ENCODE assay signal across 26 cellular contexts in genomic region chr5:96093340-96093739, GRCh38.
A peak's percentile ranks its signal among the peaks of the same experiment; 100 is the strongest.
DNase-seq lines count a peak whose midpoint lies in the region; ATAC-seq, FAIRE-seq and TF ChIP-seq lines count a peak whose summit lies in the region.
"Had no signal": no experiment of that assay in that cellular context is flagged by ENCODE, and none has a peak within 500 bp of the region (broad histone marks: within the 10 kb centered on the region; RNA-seq: fewer than 3 reads in every experiment).

No MANE protein-coding gene starts in this region.

- H3K4me1 ChIP-seq in HCT116 (ENCODE audit: control insufficient read depth in 1 of 2, insufficient read depth in 2 of 2, low read length in 2 of 2), result peaks cover 5 to 22% of the 10 kb centered on the region in 2 experiments; a peak in 3 of 4 replicates
- peaks cover 28% of the 10 kb centered on the region for H3K4me1 ChIP-seq in body of pancreas

- 38 to 46% methylated on average over 3 of the region's 3 CpGs for WGBS in body of pancreas, 2 donors
- 58 to 75% methylated on average over 3 of the region's 3 CpGs for WGBS in lower leg skin, 2 donors

- H3K4me2 ChIP-seq in HCT116 (ENCODE audit: low read length), result peak overlapping the region; percentile 65; the same call in 1 of the 2 replicates

- no peaks in the 10 kb centered on the region for H3K9me3 Mint-ChIP-seq in stimulated activated effector memory CD8-positive, alpha-beta T cell treated with anti-CD3 and anti-CD28 coated beads, Interleukin-12 subunit alpha, Interleukin-12 subunit beta, amount 100 ng/mL, for 72 hours
- H3K9me3 Mint-ChIP-seq: activated naive CD4-positive, alpha-beta T cell treated with anti-CD3 and anti-CD28 coated beads, Interleukin-2, amount 10 ng/mL, durations not matched to agents 7 days and 5 days; effector memory CD8-positive, alpha-beta T cell had no signal

- H2AFZ ChIP-seq in HCT116 (ENCODE audit: low read depth, low read length, poor library complexity, severe bottlenecking), result no peak overlapping the region

- no peak for DNase-seq in HCT116 (ENCODE audit: low read depth, low spot score)
- DNase-seq in body of pancreas, result peak; percentile 47 to 62 (median 57)
- peak in 1 of 2 donors; percentile 14 for DNase-seq in left colon
- no peak for DNase-seq in stimulated activated effector memory CD8-positive, alpha-beta T cell treated with anti-CD3 and anti-CD28 coated beads, Interleukin-12 subunit alpha, Interleukin-12 subunit beta, amount 100 ng/mL, for 72 hours (ENCODE audit: low spot score in 2 of 2)
- no peak for DNase-seq in lower leg skin (ENCODE audit: low spot score in 2 of 2)
- no peak for DNase-seq in D721Med (ENCODE audit: insufficient read length, low spot score)
- DNase-seq: activated CD4-positive, alpha-beta T cell treated with anti-CD3 and anti-CD28 coated beads for 4 hours; activated naive CD4-positive, alpha-beta T cell treated with anti-CD3 and anti-CD28 coated beads, Interleukin-2, amount 10 ng/mL, durations not matched to agents 7 days and 5 days; activated T-cell treated with anti-CD3 and anti-CD28 coated beads, Interleukin-2, amount 50 U/mL, for 48 hours; amniotic stem cell; CD4-positive, alpha-beta memory T cell; DMS79; effector memory CD8-positive, alpha-beta T cell; islet precursor cell; MV-4-11; NCI-H2171 treated with DMSO at 0.1 percent for 48 hours; NCI-H526; T-helper 17 cell had no signal

- no peak overlapping the region for H3K9ac ChIP-seq in HCT116 (ENCODE audit: low read length)

- H3K79me2 ChIP-seq in HCT116 (ENCODE audit: insufficient read depth, low read length), result no peaks in the 10 kb centered on the region

- H3K36me3 ChIP-seq in HCT116 (ENCODE audit: control insufficient read depth in 1 of 2, insufficient read depth in 2 of 2, low read length in 2 of 2) (no peaks in the 10 kb centered on the region), body of pancreas (replicated peaks in 1 of 2; ENCODE audit: insufficient read depth in 1 of 2, low read depth in 2 of 2) (no peaks in the 10 kb centered on the region)
- H3K36me3 ChIP-seq: neutrophil, vagina had no signal

- peak overlapping the region; percentile 1; the same call in 1 of the 2 replicates for H3K27ac ChIP-seq in HCT116 (ENCODE audit: low read depth, low read length)
- peak overlapping the region; percentile 78 to 87 (median 84) for H3K27ac ChIP-seq in body of pancreas
- H3K27ac ChIP-seq: coronary artery, neutrophil, SK-N-MC, vagina had no signal

- H3K27me3 ChIP-seq in HCT116 (ENCODE audit: insufficient read depth, low read length) (no peaks in the 10 kb centered on the region), body of pancreas (no peaks in the 10 kb centered on the region)
- H3K27me3 ChIP-seq: neutrophil, vagina had no signal

- H3K36me3 Mint-ChIP-seq in stimulated activated effector memory CD8-positive, alpha-beta T cell treated with anti-CD3 and anti-CD28 coated beads, Interleukin-12 subunit alpha, Interleukin-12 subunit beta, amount 100 ng/mL, for 72 hours, result no peaks in the 10 kb centered on the region
- H3K36me3 Mint-ChIP-seq: activated naive CD4-positive, alpha-beta T cell treated with anti-CD3 and anti-CD28 coated beads, Interleukin-2, amount 10 ng/mL, durations not matched to agents 7 days and 5 days; CD4-positive, alpha-beta memory T cell; stimulated activated memory B cell treated with anti-CD40 and anti-IgM and Interleukin-4, amounts not matched to agents 10 μg/mL and 1 μg/mL and 100 μg/mL, for 72 hours had no signal

- no peaks in the 10 kb centered on the region for H4K20me1 ChIP-seq in HCT116 (ENCODE audit: insufficient read depth)

- TF ChIP-seq POLR2A in HCT116 (IDR thresholded peaks at IDR 0.05; ENCODE audit: borderline replicate concordance, extremely low read depth, insufficient read depth, insufficient read length), result no peak
- no peak for TF ChIP-seq POLR2A in body of pancreas (IDR thresholded peaks at IDR 0.05)
- TF ChIP-seq POLR2A in lower leg skin (IDR thresholded peaks at IDR 0.05), result no peak

- CTCF ChIA-PET in HCT116 (lab: Charles Lee), result no interaction called here

- H3K9me3 ChIP-seq in HCT116 (ENCODE audit: control insufficient read depth in 1 of 2, insufficient read depth in 1 of 2, low read depth in 1 of 2, low read length in 2 of 2) (no peaks in the 10 kb centered on the region), body of pancreas (no peaks in the 10 kb centered on the region)
- H3K9me3 ChIP-seq: neutrophil, vagina had no signal

- POLR2A ChIA-PET in HCT116 (lab: Charles Lee), result interaction anchor here (0.9 to 1.7 kb wide), 2 partner anchors 15 to 25 kb away, joined by 3 to 8 read pairs; no protein-coding TSS in a partner anchor

- H3K27ac Mint-ChIP-seq in stimulated activated effector memory CD8-positive, alpha-beta T cell treated with anti-CD3 and anti-CD28 coated beads, Interleukin-12 subunit alpha, Interleukin-12 subunit beta, amount 100 ng/mL, for 72 hours, result peak overlapping the region; percentile 52
- H3K27ac Mint-ChIP-seq: activated naive CD4-positive, alpha-beta T cell treated with anti-CD3 and anti-CD28 coated beads, Interleukin-2, amount 10 ng/mL, durations not matched to agents 7 days and 5 days; CD4-positive, alpha-beta memory T cell; effector memory CD8-positive, alpha-beta T cell; stimulated activated memory B cell treated with anti-CD40 and anti-IgM and Interleukin-4, amounts not matched to agents 10 μg/mL and 1 μg/mL and 100 μg/mL, for 72 hours; T-helper 17 cell had no signal

- intact Hi-C loops in HCT116 (cut with micrococcal nuclease), result no loop called here
- intact Hi-C loops in body of pancreas (cut with DNase I), result no loop called here
- intact Hi-C loops in left colon (cut with DNase I, micrococcal nuclease), result no loop called here
- intact Hi-C loops in lower leg skin (cut with DNase I; ENCODE audit: low total_unique reads), result no loop called here

- FAIRE-seq in D721Med (lab: Jason Lieb, UNC), result no peak
- FAIRE-seq: GM18507 had no signal

- TF ChIP-seq CTCF in HCT116 (IDR thresholded peaks at IDR 0.05 in 2 of 3, conservative IDR thresholded peaks at IDR 0.05 in 1 of 3; ENCODE audit: borderline replicate concordance in 1 of 3, insufficient read depth in 1 of 3, low read depth in 2 of 3, low read length in 2 of 3) (no peak), body of pancreas (IDR thresholded peaks at IDR 0.05) (no peak), lower leg skin (IDR thresholded peaks at IDR 0.05) (no peak), D721Med (IDR thresholded peaks at IDR 0.05; ENCODE audit: insufficient read depth, missing control alignments) (no peak)

- H3K4me1 Mint-ChIP-seq in stimulated activated effector memory CD8-positive, alpha-beta T cell treated with anti-CD3 and anti-CD28 coated beads, Interleukin-12 subunit alpha, Interleukin-12 subunit beta, amount 100 ng/mL, for 72 hours, result no peaks in the 10 kb centered on the region
- H3K4me1 Mint-ChIP-seq: activated naive CD4-positive, alpha-beta T cell treated with anti-CD3 and anti-CD28 coated beads, Interleukin-2, amount 10 ng/mL, durations not matched to agents 7 days and 5 days; CD4-positive, alpha-beta memory T cell; stimulated activated memory B cell treated with anti-CD40 and anti-IgM and Interleukin-4, amounts not matched to agents 10 μg/mL and 1 μg/mL and 100 μg/mL, for 72 hours; T-helper 17 cell had no signal

- H3K9me2 ChIP-seq in HCT116 (ENCODE audit: insufficient read depth), result no peaks in the 10 kb centered on the region

- no peak overlapping the region for H3K4me3 Mint-ChIP-seq in stimulated activated effector memory CD8-positive, alpha-beta T cell treated with anti-CD3 and anti-CD28 coated beads, Interleukin-12 subunit alpha, Interleukin-12 subunit beta, amount 100 ng/mL, for 72 hours
- H3K4me3 Mint-ChIP-seq: activated naive CD4-positive, alpha-beta T cell treated with anti-CD3 and anti-CD28 coated beads, Interleukin-2, amount 10 ng/mL, durations not matched to agents 7 days and 5 days; CD4-positive, alpha-beta memory T cell; effector memory CD8-positive, alpha-beta T cell; stimulated activated memory B cell treated with anti-CD40 and anti-IgM and Interleukin-4, amounts not matched to agents 10 μg/mL and 1 μg/mL and 100 μg/mL, for 72 hours; T-helper 17 cell had no signal

- TF ChIP-seq RAD21 in HCT116 (IDR thresholded peaks at IDR 0.05; ENCODE audit: low read depth), result no peak

- ATAC-seq in HCT116, result peak; percentile 25; the same call in 1 of the 2 replicates
- peak; percentile 57 for ATAC-seq in body of pancreas
- peak; percentile 81 for ATAC-seq in left colon
- ATAC-seq in stimulated activated effector memory CD8-positive, alpha-beta T cell treated with anti-CD3 and anti-CD28 coated beads, Interleukin-12 subunit alpha, Interleukin-12 subunit beta, amount 100 ng/mL, for 72 hours, result no peak
- ATAC-seq in GM18520 (IDR thresholded peaks at IDR 0.05; ENCODE audit: unreplicated experiment), result no peak
- ATAC-seq: effector memory CD8-positive, alpha-beta T cell; stimulated activated memory B cell treated with anti-CD40 and anti-IgM and Interleukin-4, amounts not matched to agents 10 μg/mL and 1 μg/mL and 100 μg/mL, for 72 hours; T-helper 17 cell had no signal

- RAD21 ChIA-PET in HCT116 (lab: Charles Lee; ENCODE audit: low non-redundant PET in 1 of 2, low total read pairs in 2 of 2, uncharacterized antibody in 2 of 2, unreplicated experiment in 2 of 2), result no interaction called here

- H3K4me3 ChIP-seq in HCT116 (replicated peaks in 1 of 2; ENCODE audit: low read depth in 1 of 2, low read length in 2 of 2) (no peak overlapping the region), body of pancreas (no peak overlapping the region), lower leg skin (ENCODE audit: low read depth, poor library complexity, severe bottlenecking) (no peak overlapping the region)
- H3K4me3 ChIP-seq: coronary artery, lung, SK-N-MC, vagina had no signal

- BruUV-seq in HCT116 (replicated peaks; lab: Mats Ljungman, UMichigan), result no TSS peak

TF ChIP-seq in HCT116, 20 proteins besides CTCF, POLR2A, EP300 and RAD21 (continues in another document):
- TF ChIP-seq EGR1 (IDR thresholded peaks at IDR 0.05; ENCODE audit: low read depth), result no peak
- no peak for TF ChIP-seq ATF3 (IDR thresholded peaks at IDR 0.05)
- TF ChIP-seq, protein P1, sequence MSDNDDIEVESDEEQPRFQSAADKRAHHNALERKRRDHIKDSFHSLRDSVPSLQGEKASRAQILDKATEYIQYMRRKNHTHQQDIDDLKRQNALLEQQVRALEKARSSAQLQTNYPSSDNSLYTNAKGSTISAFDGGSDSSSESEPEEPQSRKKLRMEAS (IDR thresholded peaks at IDR 0.05), result no peak; the same call in 1 of the 2 replicates
- TF ChIP-seq ELF1 (IDR thresholded peaks at IDR 0.05; ENCODE audit: borderline replicate concordance, low read depth), result no peak
- no peak for TF ChIP-seq CEBPB (IDR thresholded peaks at IDR 0.05; ENCODE audit: low read depth)
- TF ChIP-seq SP1 (IDR thresholded peaks at IDR 0.05; ENCODE audit: low read depth), result no peak
- no peak for TF ChIP-seq EZH2phosphoT487 (IDR thresholded peaks at IDR 0.05; ENCODE audit: borderline replicate concordance)
- TF ChIP-seq JUND (IDR thresholded peaks at IDR 0.05), result no peak

Comparison
In these comparisons a context has a peak if more than half of its experiments do, and no peak if none do; other contexts are left out.
1. ATAC-seq: peak in HCT116 (single experiment), body of pancreas (single experiment) and left colon (single experiment); none in stimulated activated effector memory CD8-positive, alpha-beta T cell treated with anti-CD3 and anti-CD28 coated beads, Interleukin-12 subunit alpha, Interleukin-12 subunit beta, amount 100 ng/mL, for 72 hours (single experiment) and GM18520 (single experiment).
2. DNase-seq: peak in body of pancreas (4 of 4); none in HCT116 (single experiment), stimulated activated effector memory CD8-positive, alpha-beta T cell treated with anti-CD3 and anti-CD28 coated beads, Interleukin-12 subunit alpha, Interleukin-12 subunit beta, amount 100 ng/mL, for 72 hours (0 of 2), lower leg skin (0 of 2) and D721Med (single experiment).